1 cellular context compared by ENCODE assay signal in the genomic region with DNA sequence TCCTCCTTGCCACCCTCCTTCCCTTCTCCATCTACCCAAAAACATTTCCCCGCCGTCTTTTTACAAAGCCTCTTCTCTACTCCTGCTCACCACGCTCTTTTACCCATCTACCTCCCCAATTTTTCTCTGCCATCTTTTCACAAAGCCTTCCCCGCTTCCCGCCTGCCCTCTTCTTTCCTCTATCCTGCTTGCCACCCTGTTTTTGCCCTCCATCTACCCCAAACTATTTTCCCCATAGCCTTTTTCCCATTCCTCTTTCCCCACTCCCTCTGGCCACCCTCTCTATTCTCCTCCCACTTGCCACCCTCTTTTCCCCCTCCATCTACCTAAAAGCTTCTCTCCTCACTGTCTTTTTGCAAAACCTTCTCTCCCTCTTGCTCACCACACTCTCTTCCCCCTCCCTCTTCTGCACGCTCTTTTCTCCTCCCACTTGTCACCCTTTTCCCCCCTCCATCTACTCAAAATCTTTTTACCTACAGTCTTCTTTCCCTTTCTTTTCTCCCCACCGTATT.
TF ChIP-seq lines count a peak whose summit lies in the region.

No MANE protein-coding gene starts in this region.

TF ChIP-seq in K562, 482 proteins besides CTCF, POLR2A, EP300 and RAD21 (continues in another document):
- TF ChIP-seq SMARCE1 (IDR thresholded peaks at IDR 0.05) (peak; percentile 51; the same call in 1 of the 2 replicates), ZNF668 (CRISPR knock-in tag; IDR thresholded peaks at IDR 0.05) (no peak), GABPB2 (CRISPR knock-in tag; conservative IDR thresholded peaks at IDR 0.05) (no peak), GATAD2A (IDR thresholded peaks at IDR 0.05) (0 out of 2 replicates have a peak, but pooled peaks have one; percentile 25), NFRKB (IDR thresholded peaks at IDR 0.05; ENCODE audit: low read depth) (peak; percentile 63; the same call in 1 of the 2 replicates), ZNF124 (CRISPR knock-in tag; IDR thresholded peaks at IDR 0.05) (no peak), NCOA1 (IDR thresholded peaks at IDR 0.05; ENCODE audit: low read depth) (0 out of 2 replicates have a peak, but pooled peaks have one; percentile 18), MXI1 (IDR thresholded peaks at IDR 0.05; ENCODE audit: low read depth, low read length) (no peak), HDAC6 (IDR thresholded peaks at IDR 0.05; ENCODE audit: low read depth, low read length) (no peak), NR2F6 (CRISPR knock-in tag; IDR thresholded peaks at IDR 0.05) (no peak), ZNF76 (CRISPR knock-in tag; IDR thresholded peaks at IDR 0.05; ENCODE audit: borderline replicate concordance) (no peak), TOE1 (IDR thresholded peaks at IDR 0.05; ENCODE audit: borderline replicate concordance) (peak; percentile 33; the same call in 1 of the 2 replicates), TOE1 (CRISPR knock-in tag; IDR thresholded peaks at IDR 0.05; ENCODE audit: borderline replicate concordance, low read depth) (no peak), CBFA2T3 (IDR thresholded peaks at IDR 0.05) (no peak), HDGF (IDR thresholded peaks at IDR 0.05) (0 out of 2 replicates have a peak, but pooled peaks have one; percentile 15), SP1 (CRISPR knock-in tag; IDR thresholded peaks at IDR 0.05) (no peak), SAP30 (IDR thresholded peaks at IDR 0.05; ENCODE audit: borderline replicate concordance, insufficient read depth, low read depth, low read length, poor library complexity, severe bottlenecking) (peak; percentile 5), E2F3 (CRISPR knock-in tag; IDR thresholded peaks at IDR 0.05) (no peak), HLTF (IDR thresholded peaks at IDR 0.05) (peak; percentile 58; the same call in 1 of the 2 replicates), MED1 (CRISPR knock-in tag; IDR thresholded peaks at IDR 0.05; ENCODE audit: borderline replicate concordance) (no peak), SUPT5H (IDR thresholded peaks at IDR 0.05) (peak; percentile 2; the same call in 1 of the 2 replicates), ZC3H11A (IDR thresholded peaks at IDR 0.05; ENCODE audit: low read depth, low read length) (no peak)
- TF ChIP-seq, protein P1, sequence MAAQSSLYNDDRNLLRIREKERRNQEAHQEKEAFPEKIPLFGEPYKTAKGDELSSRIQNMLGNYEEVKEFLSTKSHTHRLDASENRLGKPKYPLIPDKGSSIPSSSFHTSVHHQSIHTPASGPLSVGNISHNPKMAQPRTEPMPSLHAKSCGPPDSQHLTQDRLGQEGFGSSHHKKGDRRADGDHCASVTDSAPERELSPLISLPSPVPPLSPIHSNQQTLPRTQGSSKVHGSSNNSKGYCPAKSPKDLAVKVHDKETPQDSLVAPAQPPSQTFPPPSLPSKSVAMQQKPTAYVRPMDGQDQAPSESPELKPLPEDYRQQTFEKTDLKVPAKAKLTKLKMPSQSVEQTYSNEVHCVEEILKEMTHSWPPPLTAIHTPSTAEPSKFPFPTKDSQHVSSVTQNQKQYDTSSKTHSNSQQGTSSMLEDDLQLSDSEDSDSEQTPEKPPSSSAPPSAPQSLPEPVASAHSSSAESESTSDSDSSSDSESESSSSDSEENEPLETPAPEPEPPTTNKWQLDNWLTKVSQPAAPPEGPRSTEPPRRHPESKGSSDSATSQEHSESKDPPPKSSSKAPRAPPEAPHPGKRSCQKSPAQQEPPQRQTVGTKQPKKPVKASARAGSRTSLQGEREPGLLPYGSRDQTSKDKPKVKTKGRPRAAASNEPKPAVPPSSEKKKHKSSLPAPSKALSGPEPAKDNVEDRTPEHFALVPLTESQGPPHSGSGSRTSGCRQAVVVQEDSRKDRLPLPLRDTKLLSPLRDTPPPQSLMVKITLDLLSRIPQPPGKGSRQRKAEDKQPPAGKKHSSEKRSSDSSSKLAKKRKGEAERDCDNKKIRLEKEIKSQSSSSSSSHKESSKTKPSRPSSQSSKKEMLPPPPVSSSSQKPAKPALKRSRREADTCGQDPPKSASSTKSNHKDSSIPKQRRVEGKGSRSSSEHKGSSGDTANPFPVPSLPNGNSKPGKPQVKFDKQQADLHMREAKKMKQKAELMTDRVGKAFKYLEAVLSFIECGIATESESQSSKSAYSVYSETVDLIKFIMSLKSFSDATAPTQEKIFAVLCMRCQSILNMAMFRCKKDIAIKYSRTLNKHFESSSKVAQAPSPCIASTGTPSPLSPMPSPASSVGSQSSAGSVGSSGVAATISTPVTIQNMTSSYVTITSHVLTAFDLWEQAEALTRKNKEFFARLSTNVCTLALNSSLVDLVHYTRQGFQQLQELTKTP (IDR thresholded peaks at IDR 0.05; ENCODE audit: low read depth in 1 of 2, partially characterized antibody in 2 of 2) = peak; percentile 15 to 26
- TF ChIP-seq, protein P2, sequence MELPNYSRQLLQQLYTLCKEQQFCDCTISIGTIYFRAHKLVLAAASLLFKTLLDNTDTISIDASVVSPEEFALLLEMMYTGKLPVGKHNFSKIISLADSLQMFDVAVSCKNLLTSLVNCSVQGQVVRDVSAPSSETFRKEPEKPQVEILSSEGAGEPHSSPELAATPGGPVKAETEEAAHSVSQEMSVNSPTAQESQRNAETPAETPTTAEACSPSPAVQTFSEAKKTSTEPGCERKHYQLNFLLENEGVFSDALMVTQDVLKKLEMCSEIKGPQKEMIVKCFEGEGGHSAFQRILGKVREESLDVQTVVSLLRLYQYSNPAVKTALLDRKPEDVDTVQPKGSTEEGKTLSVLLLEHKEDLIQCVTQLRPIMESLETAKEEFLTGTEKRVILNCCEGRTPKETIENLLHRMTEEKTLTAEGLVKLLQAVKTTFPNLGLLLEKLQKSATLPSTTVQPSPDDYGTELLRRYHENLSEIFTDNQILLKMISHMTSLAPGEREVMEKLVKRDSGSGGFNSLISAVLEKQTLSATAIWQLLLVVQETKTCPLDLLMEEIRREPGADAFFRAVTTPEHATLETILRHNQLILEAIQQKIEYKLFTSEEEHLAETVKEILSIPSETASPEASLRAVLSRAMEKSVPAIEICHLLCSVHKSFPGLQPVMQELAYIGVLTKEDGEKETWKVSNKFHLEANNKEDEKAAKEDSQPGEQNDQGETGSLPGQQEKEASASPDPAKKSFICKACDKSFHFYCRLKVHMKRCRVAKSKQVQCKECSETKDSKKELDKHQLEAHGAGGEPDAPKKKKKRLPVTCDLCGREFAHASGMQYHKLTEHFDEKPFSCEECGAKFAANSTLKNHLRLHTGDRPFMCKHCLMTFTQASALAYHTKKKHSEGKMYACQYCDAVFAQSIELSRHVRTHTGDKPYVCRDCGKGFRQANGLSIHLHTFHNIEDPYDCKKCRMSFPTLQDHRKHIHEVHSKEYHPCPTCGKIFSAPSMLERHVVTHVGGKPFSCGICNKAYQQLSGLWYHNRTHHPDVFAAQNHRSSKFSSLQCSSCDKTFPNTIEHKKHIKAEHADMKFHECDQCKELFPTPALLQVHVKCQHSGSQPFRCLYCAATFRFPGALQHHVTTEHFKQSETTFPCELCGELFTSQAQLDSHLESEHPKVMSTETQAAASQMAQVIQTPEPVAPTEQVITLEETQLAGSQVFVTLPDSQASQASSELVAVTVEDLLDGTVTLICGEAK (IDR thresholded peaks at IDR 0.05) = peak; percentile 34; the same call in 1 of the 2 replicates
- TF ChIP-seq, protein P2 (CRISPR knock-in tag; IDR thresholded peaks at IDR 0.05) = no peak
- TF ChIP-seq, protein P3, sequence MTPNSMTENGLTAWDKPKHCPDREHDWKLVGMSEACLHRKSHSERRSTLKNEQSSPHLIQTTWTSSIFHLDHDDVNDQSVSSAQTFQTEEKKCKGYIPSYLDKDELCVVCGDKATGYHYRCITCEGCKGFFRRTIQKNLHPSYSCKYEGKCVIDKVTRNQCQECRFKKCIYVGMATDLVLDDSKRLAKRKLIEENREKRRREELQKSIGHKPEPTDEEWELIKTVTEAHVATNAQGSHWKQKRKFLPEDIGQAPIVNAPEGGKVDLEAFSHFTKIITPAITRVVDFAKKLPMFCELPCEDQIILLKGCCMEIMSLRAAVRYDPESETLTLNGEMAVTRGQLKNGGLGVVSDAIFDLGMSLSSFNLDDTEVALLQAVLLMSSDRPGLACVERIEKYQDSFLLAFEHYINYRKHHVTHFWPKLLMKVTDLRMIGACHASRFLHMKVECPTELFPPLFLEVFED (CRISPR knock-in tag; conservative IDR thresholded peaks at IDR 0.05) = 0 out of 2 replicates have a peak, but pooled peaks have one; percentile 51
- TF ChIP-seq, protein P4, sequence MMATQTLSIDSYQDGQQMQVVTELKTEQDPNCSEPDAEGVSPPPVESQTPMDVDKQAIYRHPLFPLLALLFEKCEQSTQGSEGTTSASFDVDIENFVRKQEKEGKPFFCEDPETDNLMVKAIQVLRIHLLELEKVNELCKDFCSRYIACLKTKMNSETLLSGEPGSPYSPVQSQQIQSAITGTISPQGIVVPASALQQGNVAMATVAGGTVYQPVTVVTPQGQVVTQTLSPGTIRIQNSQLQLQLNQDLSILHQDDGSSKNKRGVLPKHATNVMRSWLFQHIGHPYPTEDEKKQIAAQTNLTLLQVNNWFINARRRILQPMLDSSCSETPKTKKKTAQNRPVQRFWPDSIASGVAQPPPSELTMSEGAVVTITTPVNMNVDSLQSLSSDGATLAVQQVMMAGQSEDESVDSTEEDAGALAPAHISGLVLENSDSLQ (IDR thresholded peaks at IDR 0.05) = 0 out of 2 replicates have a peak, but pooled peaks have one; percentile 9
- TF ChIP-seq, protein P5, sequence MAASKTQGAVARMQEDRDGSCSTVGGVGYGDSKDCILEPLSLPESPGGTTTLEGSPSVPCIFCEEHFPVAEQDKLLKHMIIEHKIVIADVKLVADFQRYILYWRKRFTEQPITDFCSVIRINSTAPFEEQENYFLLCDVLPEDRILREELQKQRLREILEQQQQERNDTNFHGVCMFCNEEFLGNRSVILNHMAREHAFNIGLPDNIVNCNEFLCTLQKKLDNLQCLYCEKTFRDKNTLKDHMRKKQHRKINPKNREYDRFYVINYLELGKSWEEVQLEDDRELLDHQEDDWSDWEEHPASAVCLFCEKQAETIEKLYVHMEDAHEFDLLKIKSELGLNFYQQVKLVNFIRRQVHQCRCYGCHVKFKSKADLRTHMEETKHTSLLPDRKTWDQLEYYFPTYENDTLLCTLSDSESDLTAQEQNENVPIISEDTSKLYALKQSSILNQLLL (CRISPR knock-in tag; IDR thresholded peaks at IDR 0.05; ENCODE audit: borderline replicate concordance) = no peak
- TF ChIP-seq, protein P6, sequence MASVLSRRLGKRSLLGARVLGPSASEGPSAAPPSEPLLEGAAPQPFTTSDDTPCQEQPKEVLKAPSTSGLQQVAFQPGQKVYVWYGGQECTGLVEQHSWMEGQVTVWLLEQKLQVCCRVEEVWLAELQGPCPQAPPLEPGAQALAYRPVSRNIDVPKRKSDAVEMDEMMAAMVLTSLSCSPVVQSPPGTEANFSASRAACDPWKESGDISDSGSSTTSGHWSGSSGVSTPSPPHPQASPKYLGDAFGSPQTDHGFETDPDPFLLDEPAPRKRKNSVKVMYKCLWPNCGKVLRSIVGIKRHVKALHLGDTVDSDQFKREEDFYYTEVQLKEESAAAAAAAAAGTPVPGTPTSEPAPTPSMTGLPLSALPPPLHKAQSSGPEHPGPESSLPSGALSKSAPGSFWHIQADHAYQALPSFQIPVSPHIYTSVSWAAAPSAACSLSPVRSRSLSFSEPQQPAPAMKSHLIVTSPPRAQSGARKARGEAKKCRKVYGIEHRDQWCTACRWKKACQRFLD (CRISPR knock-in tag; IDR thresholded peaks at IDR 0.05) = no peak
- TF ChIP-seq, protein P7, sequence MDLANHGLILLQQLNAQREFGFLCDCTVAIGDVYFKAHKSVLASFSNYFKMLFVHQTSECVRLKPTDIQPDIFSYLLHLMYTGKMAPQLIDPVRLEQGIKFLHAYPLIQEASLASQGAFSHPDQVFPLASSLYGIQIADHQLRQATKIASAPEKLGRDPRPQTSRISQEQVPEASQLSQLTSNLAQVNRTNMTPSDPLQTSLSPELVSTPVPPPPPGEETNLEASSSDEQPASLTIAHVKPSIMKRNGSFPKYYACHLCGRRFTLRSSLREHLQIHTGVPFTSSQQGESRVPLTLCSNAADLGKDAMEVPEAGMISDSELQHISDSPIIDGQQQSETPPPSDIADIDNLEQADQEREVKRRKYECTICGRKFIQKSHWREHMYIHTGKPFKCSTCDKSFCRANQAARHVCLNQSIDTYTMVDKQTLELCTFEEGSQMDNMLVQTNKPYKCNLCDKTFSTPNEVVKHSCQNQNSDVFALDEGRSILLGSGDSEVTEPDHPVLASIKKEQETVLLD (IDR thresholded peaks at IDR 0.05) = peak; percentile 52; the same call in 1 of the 2 replicates
- TF ChIP-seq, protein P8, sequence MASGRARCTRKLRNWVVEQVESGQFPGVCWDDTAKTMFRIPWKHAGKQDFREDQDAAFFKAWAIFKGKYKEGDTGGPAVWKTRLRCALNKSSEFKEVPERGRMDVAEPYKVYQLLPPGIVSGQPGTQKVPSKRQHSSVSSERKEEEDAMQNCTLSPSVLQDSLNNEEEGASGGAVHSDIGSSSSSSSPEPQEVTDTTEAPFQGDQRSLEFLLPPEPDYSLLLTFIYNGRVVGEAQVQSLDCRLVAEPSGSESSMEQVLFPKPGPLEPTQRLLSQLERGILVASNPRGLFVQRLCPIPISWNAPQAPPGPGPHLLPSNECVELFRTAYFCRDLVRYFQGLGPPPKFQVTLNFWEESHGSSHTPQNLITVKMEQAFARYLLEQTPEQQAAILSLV (tag; IDR thresholded peaks at IDR 0.05) = no peak
